8 cellular contexts compared by ENCODE assay signal in the genomic region with DNA sequence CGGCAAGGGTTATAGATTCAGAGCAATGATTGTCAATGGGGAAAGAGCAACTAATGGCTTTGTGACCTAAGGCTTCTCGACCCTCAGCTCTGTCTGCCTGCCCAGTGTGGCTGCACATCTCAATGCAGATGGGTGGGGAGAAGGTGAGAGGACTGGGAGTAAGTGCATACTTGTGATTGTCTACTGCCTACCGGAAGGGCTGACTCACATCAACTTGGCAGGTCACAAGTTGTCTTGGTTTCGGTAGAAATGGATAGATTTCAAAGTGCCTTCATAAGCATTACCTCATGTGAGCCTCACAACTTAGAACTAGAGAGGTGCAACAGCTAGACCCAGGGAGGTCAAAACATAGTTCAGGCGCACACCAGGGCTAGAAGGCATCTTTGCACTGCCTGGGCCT. TPM values are rescaled to one million over a fixed set of nuclear protein-coding genes. Genes with fewer than 3 reads are reported as not detected.
DNase-seq lines count a peak whose midpoint lies in the region; ATAC-seq and TF ChIP-seq lines count a peak whose summit lies in the region.

No MANE protein-coding gene starts in this region.

- H3K4me3 ChIP-seq in choroid plexus epithelial cell (ENCODE audit: low read depth, low read length): no peak overlapping the region

- no peak for TF ChIP-seq CTCF in choroid plexus epithelial cell (conservative IDR thresholded peaks at IDR 0.05; ENCODE audit: low read depth, low read length)

- peak; percentile 78 to 84 for ATAC-seq in activated CD4-positive, CD25-positive, alpha-beta regulatory T cell treated with anti-CD3 and anti-CD28 coated beads, Interleukin-2, amount 50 U/mL, for 24 hours
- no peak for ATAC-seq in left lobe of liver

- no peak for DNase-seq in activated CD4-positive, CD25-positive, alpha-beta regulatory T cell treated with anti-CD3 and anti-CD28 coated beads, Interleukin-2, amount 50 U/mL, for 72 hours
- DNase-seq in RPMI7951 (ENCODE audit: low read depth) (peak; percentile 54), choroid plexus epithelial cell (ENCODE audit: low read depth) (peak; percentile 93), pulmonary artery endothelial cell (ENCODE audit: low read depth, low spot score) (peak; percentile 90), SHP77 (lab: John Stamatoyannopoulos, UW) (no peak), NAMALWA (ENCODE audit: low spot score) (no peak), left lobe of liver (ENCODE audit: low spot score) (no peak)

RNA-seq across cellular contexts. Expression of a gene that starts 29.4 kb away (rescaled TPM):
- total RNA-seq in RPMI7951 (2014; rRNA removed; shearing (Covaris generic)): 86.4 and 101 TPM in 2 replicates
- 75.0 and 119 TPM in 2 replicates for total RNA-seq in pulmonary artery endothelial cell
- 26.1 TPM for total RNA-seq in left lobe of liver

Comparison
In these comparisons a context has a peak if more than half of its experiments do, and no peak if none do; other contexts are left out.
1. DNase-seq: peak in RPMI7951 (single experiment), choroid plexus epithelial cell (single experiment) and pulmonary artery endothelial cell (single experiment); none in activated CD4-positive, CD25-positive, alpha-beta regulatory T cell treated with anti-CD3 and anti-CD28 coated beads, Interleukin-2, amount 50 U/mL, for 72 hours (single experiment), SHP77 (0 of 2), NAMALWA (single experiment) and left lobe of liver (single experiment).